ENCODE assay signal across 8 cellular contexts in the genomic region with DNA sequence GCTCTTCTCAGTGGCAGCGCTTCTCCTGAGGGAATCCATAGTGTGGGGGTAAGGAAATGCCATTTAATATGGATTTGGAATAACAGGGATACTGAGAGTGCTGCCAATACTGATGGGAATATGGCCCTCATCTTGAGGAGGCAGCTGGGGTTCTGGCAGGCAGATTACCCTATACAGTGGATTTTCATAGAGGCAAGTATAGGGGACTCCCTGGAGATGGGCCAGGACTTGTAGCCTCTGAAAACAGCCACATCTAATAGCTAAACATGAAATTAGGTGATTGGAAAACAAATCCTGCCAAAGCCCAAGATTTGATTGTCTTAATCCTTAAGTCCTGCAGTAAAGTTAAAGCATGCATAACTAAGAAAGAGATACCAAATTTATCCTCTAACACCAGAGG. TPM values are rescaled to one million over a fixed set of nuclear protein-coding genes. Genes with fewer than 3 reads are reported as not detected.
"Had no signal": no experiment of that assay in that cellular context is flagged by ENCODE, and none has a peak within 500 bp of the region (broad histone marks: within the 10 kb centered on the region; RNA-seq: fewer than 3 reads in every experiment).

No MANE protein-coding gene starts in this region.

- H3K4me3 Mint-ChIP-seq: HFFc6, IgD-negative memory B cell had no signal

- DNase-seq: GM23248, GOT3, H7, HFFc6 had no signal

- ATAC-seq: HCT116, HepG2 had no signal

- H3K36me3 Mint-ChIP-seq: IgD-negative memory B cell had no signal

- H3K4me1 Mint-ChIP-seq: IgD-negative memory B cell had no signal

- H3K9me3 Mint-ChIP-seq: HFFc6 had no signal

- H3K27ac Mint-ChIP-seq: HFFc6 had no signal

RNA-seq across cellular contexts. Expression of a gene that starts 59.3 kb away (rescaled TPM):
- total RNA-seq: H4, H7 had no signal
